In the genomic region with DNA sequence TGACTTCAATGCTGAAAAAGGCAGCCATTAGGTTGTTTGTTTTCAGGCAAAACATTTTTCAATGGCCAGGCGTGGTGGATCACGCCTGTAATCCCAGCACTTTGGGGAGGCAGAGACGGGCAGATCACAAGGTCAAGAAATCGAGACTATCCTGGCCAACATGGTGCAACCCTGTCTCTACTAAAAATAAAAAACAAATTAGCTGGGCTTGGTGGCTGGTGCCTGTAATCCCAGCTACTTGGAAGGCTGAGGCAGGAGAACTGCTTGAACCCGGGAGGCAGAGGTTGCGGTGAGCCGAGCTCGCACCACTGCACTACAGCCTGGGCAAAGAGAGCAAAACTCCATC, we compare ENCODE assay signal across 1 cellular context.
A peak's percentile ranks its signal among the peaks of the same experiment; 100 is the strongest.
TF ChIP-seq lines count a peak whose summit lies in the region.

No MANE protein-coding gene starts in this region.

TF ChIP-seq in H1, 55 proteins besides CTCF, POLR2A, EP300 and RAD21:
- peak; percentile 77 for TF ChIP-seq POLR2AphosphoS5 (IDR thresholded peaks at IDR 0.05; ENCODE audit: low read depth, low read length)
